Comparison of ENCODE assay signal across 18 cellular contexts in genomic region chr3:69579527-69580165, GRCh38.
DNase-seq lines count a peak whose midpoint lies in the region; ATAC-seq and TF ChIP-seq lines count a peak whose summit lies in the region.
"Had no signal": no experiment of that assay in that cellular context is flagged by ENCODE, and none has a peak within 500 bp of the region (broad histone marks: within the 10 kb centered on the region; RNA-seq: fewer than 3 reads in every experiment).

No MANE protein-coding gene starts in this region.

- H3K4me1 ChIP-seq in left ventricle myocardium inferior, result peaks cover 13% of the 10 kb centered on the region
- no peaks in the 10 kb centered on the region for H3K4me1 ChIP-seq in GM23338 (ENCODE audit: insufficient read depth)
- H3K4me1 ChIP-seq in endodermal cell (ENCODE audit: control insufficient read depth, insufficient read depth, low read length), result no peaks in the 10 kb centered on the region
- H3K4me1 ChIP-seq in upper lobe of right lung, result no peaks in the 10 kb centered on the region

- H3K9me3 ChIP-seq in left ventricle myocardium inferior (replicated peaks) (no peaks in the 10 kb centered on the region), endodermal cell (ENCODE audit: control insufficient read depth, low read length) (no peaks in the 10 kb centered on the region), upper lobe of right lung (no peaks in the 10 kb centered on the region)
- H3K9me3 ChIP-seq: MG63 had no signal

- intact Hi-C loops in Right ventricle myocardium superior (cut with DNase I) (no loop called here), left ventricle myocardium inferior (cut with micrococcal nuclease) (no loop called here), upper lobe of right lung (cut with DNase I) (no loop called here)

- H3K27me3 ChIP-seq in left ventricle myocardium inferior (ENCODE audit: low read depth) (no peaks in the 10 kb centered on the region), GM23338 (ENCODE audit: insufficient read depth) (no peaks in the 10 kb centered on the region), endodermal cell (ENCODE audit: control insufficient read depth, insufficient read depth, low read length, poor library complexity, severe bottlenecking) (no peaks in the 10 kb centered on the region), upper lobe of right lung (no peaks in the 10 kb centered on the region)
- H3K27me3 ChIP-seq: MG63 had no signal

- H3K9me3 Mint-ChIP-seq in GM23338 (no peaks in the 10 kb centered on the region), endodermal cell (no peaks in the 10 kb centered on the region)

- H3K36me3 Mint-ChIP-seq in GM23338 (ENCODE audit: low read depth) (no peaks in the 10 kb centered on the region), endodermal cell (ENCODE audit: low read depth) (no peaks in the 10 kb centered on the region)
- H3K36me3 Mint-ChIP-seq: CD4-positive, CD25-positive, alpha-beta regulatory T cell had no signal

- no peak overlapping the region for H3K4me2 ChIP-seq in GM23338

- H3K79me2 ChIP-seq in GM23338 (replicated peaks; ENCODE audit: insufficient read depth), result no peaks in the 10 kb centered on the region

- no peaks in the 10 kb centered on the region for H4K20me1 ChIP-seq in GM23338 (replicated peaks; ENCODE audit: insufficient read depth)

- DNase-seq in Right ventricle myocardium superior (no peak), left ventricle myocardium inferior (no peak), GM23338 (ENCODE audit: low spot score) (no peak), endodermal cell (no peak), upper lobe of right lung (no peak), superior temporal gyrus (ENCODE audit: extremely low spot score) (no peak), NCI-H446 (lab: John Stamatoyannopoulos, UW) (no peak)
- DNase-seq: CD4-positive, CD25-positive, alpha-beta regulatory T cell; DMS153; H7; MG63; NCI-H1417; NCI-H1694 treated with DMSO at 0.1 percent for 48 hours; NCI-H2081 treated with DMSO at 0.1 percent for 48 hours; NCI-H345; NCI-H69 had no signal

- ATAC-seq in Right ventricle myocardium superior (ENCODE audit: poor library complexity) (peak; percentile 51), GM23338 (no peak), upper lobe of right lung (no peak)
- ATAC-seq: HepG2, K562 had no signal

- H3K4me3 ChIP-seq in left ventricle myocardium inferior (no peak overlapping the region), GM23338 (no peak overlapping the region), endodermal cell (ENCODE audit: low read length) (no peak overlapping the region), upper lobe of right lung (no peak overlapping the region)
- H3K4me3 ChIP-seq: K562, MG63 had no signal

- TF ChIP-seq CTCF in left ventricle myocardium inferior (IDR thresholded peaks at IDR 0.05; ENCODE audit: borderline replicate concordance) (no peak), GM23338 (conservative IDR thresholded peaks at IDR 0.05; ENCODE audit: low read depth in 2 of 2) (no peak), endodermal cell (conservative IDR thresholded peaks at IDR 0.05) (no peak), upper lobe of right lung (IDR thresholded peaks at IDR 0.05) (no peak)

- peak overlapping the region; percentile 38; the same call in 1 of the 2 replicates for H3K27ac Mint-ChIP-seq in GM23338
- H3K27ac Mint-ChIP-seq in endodermal cell, result no peak overlapping the region
- H3K27ac Mint-ChIP-seq: CD4-positive, CD25-positive, alpha-beta regulatory T cell had no signal

- H3K27ac ChIP-seq in left ventricle myocardium inferior (replicated peaks), result no peak overlapping the region
- no peak overlapping the region for H3K27ac ChIP-seq in GM23338 (ENCODE audit: low read depth)
- peak overlapping the region; percentile 42 for H3K27ac ChIP-seq in endodermal cell (ENCODE audit: low read depth, low read length)
- peak overlapping the region; percentile 17 for H3K27ac ChIP-seq in upper lobe of right lung

- 0 out of 2 replicates have a peak, but pooled peaks cover 2% of the 10 kb centered on the region for H3K9me2 ChIP-seq in GM23338 (ENCODE audit: insufficient read depth)

- H3K4me1 Mint-ChIP-seq in GM23338 (no peaks in the 10 kb centered on the region), endodermal cell (no peaks in the 10 kb centered on the region)
- H3K4me1 Mint-ChIP-seq: CD4-positive, CD25-positive, alpha-beta regulatory T cell had no signal

- H3K36me3 ChIP-seq in left ventricle myocardium inferior, result no peaks in the 10 kb centered on the region
- H3K36me3 ChIP-seq in GM23338 (ENCODE audit: insufficient read depth), result no peaks in the 10 kb centered on the region
- H3K36me3 ChIP-seq in endodermal cell (ENCODE audit: control insufficient read depth, insufficient read depth, low read length), result no peaks in the 10 kb centered on the region
- H3K36me3 ChIP-seq in upper lobe of right lung, result no peaks in the 10 kb centered on the region
- H3K36me3 ChIP-seq: MG63 had no signal

- H3K9ac ChIP-seq in endodermal cell (ENCODE audit: extremely low read depth, low read length, poor library complexity, severe bottlenecking), result no peak overlapping the region

- WGBS in endodermal cell (ENCODE audit: insufficient coverage in 1 of 2, insufficient read length in 1 of 2), 2 experiments, result 86 to 95% methylated on average over 4 to 6 of the region's 6 CpGs

- H3K4me3 Mint-ChIP-seq in GM23338 (no peak overlapping the region), endodermal cell (no peak overlapping the region)
- H3K4me3 Mint-ChIP-seq: CD4-positive, CD25-positive, alpha-beta regulatory T cell had no signal

- H2AFZ ChIP-seq in GM23338, result 0 out of 2 replicates have a peak overlapping the region, but pooled peaks have one; percentile 32

- H3F3A ChIP-seq in GM23338 (replicated peaks; ENCODE audit: low read depth), result no peaks in the 10 kb centered on the region

- H3K27me3 Mint-ChIP-seq in GM23338 (ENCODE audit: insufficient read depth, low read depth, poor library complexity) (no peaks in the 10 kb centered on the region), endodermal cell (ENCODE audit: insufficient read depth) (peaks cover 10% of the 10 kb centered on the region)
- H3K27me3 Mint-ChIP-seq: CD4-positive, CD25-positive, alpha-beta regulatory T cell had no signal

TF ChIP-seq in GM23338, 12 proteins besides CTCF, POLR2A, EP300 and RAD21 (continues in another document):
- TF ChIP-seq JUNB (IDR thresholded peaks at IDR 0.05; ENCODE audit: unreplicated experiment) (no peak), NANOG (IDR thresholded peaks at IDR 0.05; ENCODE audit: borderline replicate concordance) (no peak), CREB1 (CRISPR knock-in tag; IDR thresholded peaks at IDR 0.05; ENCODE audit: low read depth) (no peak)
- TF ChIP-seq, protein P1, sequence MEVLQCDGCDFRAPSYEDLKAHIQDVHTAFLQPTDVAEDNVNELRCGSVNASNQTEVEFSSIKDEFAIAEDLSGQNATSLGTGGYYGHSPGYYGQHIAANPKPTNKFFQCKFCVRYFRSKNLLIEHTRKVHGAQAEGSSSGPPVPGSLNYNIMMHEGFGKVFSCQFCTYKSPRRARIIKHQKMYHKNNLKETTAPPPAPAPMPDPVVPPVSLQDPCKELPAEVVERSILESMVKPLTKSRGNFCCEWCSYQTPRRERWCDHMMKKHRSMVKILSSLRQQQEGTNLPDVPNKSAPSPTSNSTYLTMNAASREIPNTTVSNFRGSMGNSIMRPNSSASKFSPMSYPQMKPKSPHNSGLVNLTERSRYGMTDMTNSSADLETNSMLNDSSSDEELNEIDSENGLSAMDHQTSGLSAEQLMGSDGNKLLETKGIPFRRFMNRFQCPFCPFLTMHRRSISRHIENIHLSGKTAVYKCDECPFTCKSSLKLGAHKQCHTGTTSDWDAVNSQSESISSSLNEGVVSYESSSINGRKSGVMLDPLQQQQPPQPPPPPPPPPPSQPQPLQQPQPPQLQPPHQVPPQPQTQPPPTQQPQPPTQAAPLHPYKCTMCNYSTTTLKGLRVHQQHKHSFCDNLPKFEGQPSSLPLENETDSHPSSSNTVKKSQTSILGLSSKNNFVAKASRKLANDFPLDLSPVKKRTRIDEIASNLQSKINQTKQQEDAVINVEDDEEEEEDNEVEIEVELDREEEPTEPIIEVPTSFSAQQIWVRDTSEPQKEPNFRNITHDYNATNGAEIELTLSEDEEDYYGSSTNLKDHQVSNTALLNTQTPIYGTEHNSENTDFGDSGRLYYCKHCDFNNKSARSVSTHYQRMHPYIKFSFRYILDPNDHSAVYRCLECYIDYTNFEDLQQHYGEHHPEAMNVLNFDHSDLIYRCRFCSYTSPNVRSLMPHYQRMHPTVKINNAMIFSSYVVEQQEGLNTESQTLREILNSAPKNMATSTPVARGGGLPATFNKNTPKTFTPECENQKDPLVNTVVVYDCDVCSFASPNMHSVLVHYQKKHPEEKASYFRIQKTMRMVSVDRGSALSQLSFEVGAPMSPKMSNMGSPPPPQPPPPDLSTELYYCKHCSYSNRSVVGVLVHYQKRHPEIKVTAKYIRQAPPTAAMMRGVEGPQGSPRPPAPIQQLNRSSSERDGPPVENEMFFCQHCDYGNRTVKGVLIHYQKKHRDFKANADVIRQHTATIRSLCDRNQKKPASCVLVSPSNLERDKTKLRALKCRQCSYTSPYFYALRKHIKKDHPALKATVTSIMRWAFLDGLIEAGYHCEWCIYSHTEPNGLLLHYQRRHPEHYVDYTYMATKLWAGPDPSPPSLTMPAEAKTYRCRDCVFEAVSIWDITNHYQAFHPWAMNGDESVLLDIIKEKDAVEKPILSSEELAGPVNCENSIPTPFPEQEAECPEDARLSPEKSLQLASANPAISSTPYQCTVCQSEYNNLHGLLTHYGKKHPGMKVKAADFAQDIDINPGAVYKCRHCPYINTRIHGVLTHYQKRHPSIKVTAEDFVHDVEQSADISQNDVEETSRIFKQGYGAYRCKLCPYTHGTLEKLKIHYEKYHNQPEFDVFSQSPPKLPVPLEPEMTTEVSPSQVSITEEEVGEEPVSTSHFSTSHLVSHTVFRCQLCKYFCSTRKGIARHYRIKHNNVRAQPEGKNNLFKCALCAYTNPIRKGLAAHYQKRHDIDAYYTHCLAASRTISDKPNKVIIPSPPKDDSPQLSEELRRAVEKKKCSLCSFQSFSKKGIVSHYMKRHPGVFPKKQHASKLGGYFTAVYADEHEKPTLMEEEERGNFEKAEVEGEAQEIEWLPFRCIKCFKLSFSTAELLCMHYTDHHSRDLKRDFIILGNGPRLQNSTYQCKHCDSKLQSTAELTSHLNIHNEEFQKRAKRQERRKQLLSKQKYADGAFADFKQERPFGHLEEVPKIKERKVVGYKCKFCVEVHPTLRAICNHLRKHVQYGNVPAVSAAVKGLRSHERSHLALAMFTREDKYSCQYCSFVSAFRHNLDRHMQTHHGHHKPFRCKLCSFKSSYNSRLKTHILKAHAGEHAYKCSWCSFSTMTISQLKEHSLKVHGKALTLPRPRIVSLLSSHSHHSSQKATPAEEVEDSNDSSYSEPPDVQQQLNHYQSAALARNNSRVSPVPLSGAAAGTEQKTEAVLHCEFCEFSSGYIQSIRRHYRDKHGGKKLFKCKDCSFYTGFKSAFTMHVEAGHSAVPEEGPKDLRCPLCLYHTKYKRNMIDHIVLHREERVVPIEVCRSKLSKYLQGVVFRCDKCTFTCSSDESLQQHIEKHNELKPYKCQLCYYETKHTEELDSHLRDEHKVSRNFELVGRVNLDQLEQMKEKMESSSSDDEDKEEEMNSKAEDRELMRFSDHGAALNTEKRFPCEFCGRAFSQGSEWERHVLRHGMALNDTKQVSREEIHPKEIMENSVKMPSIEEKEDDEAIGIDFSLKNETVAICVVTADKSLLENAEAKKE (CRISPR knock-in tag; IDR thresholded peaks at IDR 0.05), result no peak

Comparison
In these comparisons a context has a peak if more than half of its experiments do, and no peak if none do; other contexts are left out.
1. H3K27ac ChIP-seq: peak in endodermal cell (single experiment) and upper lobe of right lung (single experiment); none in left ventricle myocardium inferior (single experiment) and GM23338 (single experiment).